17 cellular contexts compared by ENCODE assay signal in the genomic region with DNA sequence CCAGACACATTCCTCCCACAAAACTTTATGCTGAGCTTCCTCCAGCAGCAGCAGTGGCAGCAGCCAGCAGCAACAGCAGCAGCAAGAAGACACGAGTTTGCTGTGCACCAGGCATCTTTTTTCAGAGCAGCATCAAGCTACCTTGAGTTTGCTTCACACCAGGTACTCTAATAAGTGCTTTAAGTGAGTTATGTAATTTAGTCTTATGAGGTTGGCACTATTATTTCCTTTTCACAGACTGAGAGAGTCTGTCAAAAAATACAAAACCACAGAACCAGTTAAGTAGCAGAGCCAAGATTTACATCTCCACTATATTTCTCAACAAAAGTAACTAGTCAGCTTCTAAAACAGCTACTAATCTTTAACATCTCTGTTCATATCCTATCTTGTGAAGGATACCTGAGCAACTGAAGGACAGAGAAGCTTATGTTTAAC. TPM values are rescaled to one million over a fixed set of nuclear protein-coding genes. Genes with fewer than 3 reads are reported as not detected.
DNase-seq lines count a peak whose midpoint lies in the region; ATAC-seq, FAIRE-seq and TF ChIP-seq lines count a peak whose summit lies in the region.
"Had no signal": no experiment of that assay in that cellular context is flagged by ENCODE, and none has a peak within 500 bp of the region (broad histone marks: within the 10 kb centered on the region; RNA-seq: fewer than 3 reads in every experiment).

No MANE protein-coding gene starts in this region.

- CTCF ChIA-PET in HepG2 (lab: Yijun Ruan, JAX; ENCODE audit: low intra/inter-chr PET ratio, low total read pairs): no interaction called here

- FAIRE-seq in HepG2 (lab: Jason Lieb, UNC): no peak
- FAIRE-seq: bronchial epithelial cell, endothelial cell of umbilical vein, keratinocyte had no signal

- no peaks in the 10 kb centered on the region for H3K27me3 ChIP-seq in CD4-positive, CD25-positive, alpha-beta regulatory T cell (ENCODE audit: control insufficient read depth, insufficient read depth, low read length)
- H3K27me3 ChIP-seq in GM23338 (ENCODE audit: insufficient read depth) (no peaks in the 10 kb centered on the region), HepG2 (ENCODE audit: control insufficient read depth in 1 of 2, insufficient read depth in 2 of 2, low read length in 2 of 2) (no peaks in the 10 kb centered on the region), right cardiac atrium (ENCODE audit: control insufficient read depth, insufficient read depth) (no peaks in the 10 kb centered on the region)
- H3K27me3 ChIP-seq: right lobe of liver had no signal

- H3K36me3 ChIP-seq in CD4-positive, CD25-positive, alpha-beta regulatory T cell (ENCODE audit: control insufficient read depth, insufficient read depth, low read length): peaks cover 9% of the 10 kb centered on the region
- H3K36me3 ChIP-seq in GM23338 (ENCODE audit: insufficient read depth) (no peaks in the 10 kb centered on the region), HepG2 (replicated peaks in 1 of 2; ENCODE audit: control insufficient read depth in 1 of 2, insufficient read depth in 2 of 2, low read length in 2 of 2) (peaks cover 7 to 33% of the 10 kb centered on the region in 2 experiments)
- H3K36me3 ChIP-seq: right lobe of liver had no signal

- H3K9ac ChIP-seq in HepG2 (ENCODE audit: insufficient read depth, low read depth, low read length): no peak overlapping the region

- H3K4me3 ChIP-seq in CD4-positive, CD25-positive, alpha-beta regulatory T cell (ENCODE audit: low read depth, low read length): peak overlapping the region; percentile 69
- no peak overlapping the region for H3K4me3 ChIP-seq in GM23338
- no peak overlapping the region for H3K4me3 ChIP-seq in HepG2 (replicated peaks in 1 of 3; ENCODE audit: insufficient read depth in 1 of 3, low read depth in 2 of 3, low read length in 3 of 3)
- no peak overlapping the region for H3K4me3 ChIP-seq in right cardiac atrium (ENCODE audit: low read length)
- H3K4me3 ChIP-seq: right lobe of liver had no signal

- WGBS in HepG2 (ENCODE audit: low lambda C conversion rate): 43% methylated on average over 1 of the region's 1 CpG
- 19% methylated on average over 1 of the region's 1 CpG for WGBS in right cardiac atrium

- H3K27ac ChIP-seq in CD4-positive, CD25-positive, alpha-beta regulatory T cell (ENCODE audit: insufficient read depth, low read length, poor library complexity, severe bottlenecking): peak overlapping the region; percentile 86
- H3K27ac ChIP-seq in GM23338 (ENCODE audit: low read depth) (no peak overlapping the region), HepG2 (ENCODE audit: extremely low read length, insufficient read depth, low read length) (no peak overlapping the region), right cardiac atrium (ENCODE audit: low read length) (no peak overlapping the region)
- H3K27ac ChIP-seq: right lobe of liver, WERI-Rb-1 had no signal

- TF ChIP-seq CTCF in GM23338 (conservative IDR thresholded peaks at IDR 0.05; ENCODE audit: low read depth in 2 of 2) (no peak), HepG2 (CRISPR knock-in tag; IDR thresholded peaks at IDR 0.05) (no peak)

- H3K79me2 ChIP-seq in GM23338 (replicated peaks; ENCODE audit: insufficient read depth): peaks cover 86% of the 10 kb centered on the region
- H3K79me2 ChIP-seq in HepG2 (ENCODE audit: insufficient read depth, low read length): peaks cover 82% of the 10 kb centered on the region

- H3K4me1 Mint-ChIP-seq in CD4-positive, CD25-positive, alpha-beta regulatory T cell: peaks cover 45 to 85% (median 60%) of the 10 kb centered on the region in 4 donors
- H3K4me1 Mint-ChIP-seq in GM23338: peaks cover 5% of the 10 kb centered on the region; the same call in 1 of the 3 replicates
- peaks cover 49% of the 10 kb centered on the region for H3K4me1 Mint-ChIP-seq in activated T-helper 2 cell treated with anti-CD3 and anti-CD28 coated beads, Interferon-gamma antibody, Interleukin-2, Interleukin-4, amounts not matched to agents 10 μg/mL and 5 μg/mL and 100 μg/mL, durations not matched to agents 14 hours and 24 hours and 36 hours (ENCODE audit: low read depth)

- peaks cover 0 to 5% (median 0%) of the 10 kb centered on the region in 7 donors for H3K9me3 Mint-ChIP-seq in CD4-positive, CD25-positive, alpha-beta regulatory T cell
- no peaks in the 10 kb centered on the region for H3K9me3 Mint-ChIP-seq in GM23338
- H3K9me3 Mint-ChIP-seq in activated T-helper 2 cell treated with anti-CD3 and anti-CD28 coated beads, Interferon-gamma antibody, Interleukin-2, Interleukin-4, amounts not matched to agents 10 μg/mL and 5 μg/mL and 100 μg/mL, durations not matched to agents 14 hours and 24 hours and 36 hours: peaks cover 6% of the 10 kb centered on the region

- no peak for TF ChIP-seq EP300 in HepG2 (IDR thresholded peaks at IDR 0.05; ENCODE audit: low read depth in 2 of 2, low read length in 2 of 2)
- no peak for TF ChIP-seq EP300 in HepG2 (CRISPR knock-in tag; IDR thresholded peaks at IDR 0.05; ENCODE audit: borderline replicate concordance)

- no peaks in the 10 kb centered on the region for H3F3A ChIP-seq in GM23338 (replicated peaks; ENCODE audit: low read depth)

- BruUV-seq in HepG2 (replicated peaks; lab: Mats Ljungman, UMichigan): TSS peak; percentile 6

- H4K20me1 ChIP-seq in GM23338 (replicated peaks; ENCODE audit: insufficient read depth) (no peaks in the 10 kb centered on the region; the same call in 1 of the 2 replicates), HepG2 (ENCODE audit: insufficient read depth, low read length) (no peaks in the 10 kb centered on the region; the same call in 1 of the 2 replicates)

- ATAC-seq in CD4-positive, CD25-positive, alpha-beta regulatory T cell (ENCODE audit: low read depth in 2 of 2): peak; percentile 79 to 86
- ATAC-seq in GM23338 (no peak), HepG2 (no peak), HG03565 (IDR thresholded peaks at IDR 0.05; ENCODE audit: unreplicated experiment) (no peak), right cardiac atrium (no peak)

- H3K36me3 Mint-ChIP-seq in CD4-positive, CD25-positive, alpha-beta regulatory T cell: peaks cover 14% of the 10 kb centered on the region
- H3K36me3 Mint-ChIP-seq in GM23338 (ENCODE audit: low read depth): no peaks in the 10 kb centered on the region; the same call in 1 of the 3 replicates
- H3K36me3 Mint-ChIP-seq in activated T-helper 2 cell treated with anti-CD3 and anti-CD28 coated beads, Interferon-gamma antibody, Interleukin-2, Interleukin-4, amounts not matched to agents 10 μg/mL and 5 μg/mL and 100 μg/mL, durations not matched to agents 14 hours and 24 hours and 36 hours (ENCODE audit: low read depth): peaks cover 43% of the 10 kb centered on the region

- no peak overlapping the region for H3K4me2 ChIP-seq in GM23338
- H3K4me2 ChIP-seq in HepG2 (ENCODE audit: low read depth, low read length): no peak overlapping the region

- H3K9me3 ChIP-seq in CD4-positive, CD25-positive, alpha-beta regulatory T cell (ENCODE audit: control insufficient read depth in 2 of 2, low read length in 2 of 2): no peaks in the 10 kb centered on the region
- H3K9me3 ChIP-seq in HepG2 (ENCODE audit: low read length): no peaks in the 10 kb centered on the region
- no peaks in the 10 kb centered on the region for H3K9me3 ChIP-seq in right cardiac atrium (ENCODE audit: control insufficient read depth, low read length)
- H3K9me3 ChIP-seq: right lobe of liver had no signal

- H3K4me3 Mint-ChIP-seq in CD4-positive, CD25-positive, alpha-beta regulatory T cell: peak overlapping the region; percentile 74 to 87 (median 82)
- no peak overlapping the region for H3K4me3 Mint-ChIP-seq in GM23338
- H3K4me3 Mint-ChIP-seq in activated T-helper 2 cell treated with anti-CD3 and anti-CD28 coated beads, Interferon-gamma antibody, Interleukin-2, Interleukin-4, amounts not matched to agents 10 μg/mL and 5 μg/mL and 100 μg/mL, durations not matched to agents 14 hours and 24 hours and 36 hours (ENCODE audit: low read depth): no peak overlapping the region

- intact Hi-C loops in activated T-helper 2 cell treated with anti-CD3 and anti-CD28 coated beads, Interferon-gamma antibody, Interleukin-2, Interleukin-4, amounts not matched to agents 10 μg/mL and 5 μg/mL and 100 μg/mL, durations not matched to agents 14 hours and 24 hours and 36 hours (cut with micrococcal nuclease): loop anchor here (2.0 kb wide), 1 partner anchor 21 kb away; no protein-coding TSS in a partner anchor
- intact Hi-C loops in HepG2 (cut with micrococcal nuclease; ENCODE audit: unreplicated experiment) (no loop called here), right cardiac atrium (cut with DNase I) (no loop called here)

- H3K27me3 Mint-ChIP-seq in CD4-positive, CD25-positive, alpha-beta regulatory T cell: no peaks in the 10 kb centered on the region
- H3K27me3 Mint-ChIP-seq in GM23338 (ENCODE audit: insufficient read depth, low read depth, poor library complexity): peaks cover 3% of the 10 kb centered on the region
- no peaks in the 10 kb centered on the region for H3K27me3 Mint-ChIP-seq in activated T-helper 2 cell treated with anti-CD3 and anti-CD28 coated beads, Interferon-gamma antibody, Interleukin-2, Interleukin-4, amounts not matched to agents 10 μg/mL and 5 μg/mL and 100 μg/mL, durations not matched to agents 14 hours and 24 hours and 36 hours (ENCODE audit: low read depth)

- H2AFZ ChIP-seq in GM23338 (no peak overlapping the region), HepG2 (ENCODE audit: low read length) (no peak overlapping the region)

- no peaks in the 10 kb centered on the region for H3K9me2 ChIP-seq in GM23338 (ENCODE audit: insufficient read depth)

- no peak for TF ChIP-seq RAD21 in HepG2 (CRISPR knock-in tag; IDR thresholded peaks at IDR 0.05)

- POLR2A ChIA-PET in HepG2 (lab: Yijun Ruan, JAX): no interaction called here

- H3K27ac Mint-ChIP-seq in CD4-positive, CD25-positive, alpha-beta regulatory T cell: peak overlapping the region; percentile 94 to 98 (median 96)
- H3K27ac Mint-ChIP-seq in GM23338: peak overlapping the region; percentile 63
- H3K27ac Mint-ChIP-seq in activated T-helper 2 cell treated with anti-CD3 and anti-CD28 coated beads, Interferon-gamma antibody, Interleukin-2, Interleukin-4, amounts not matched to agents 10 μg/mL and 5 μg/mL and 100 μg/mL, durations not matched to agents 14 hours and 24 hours and 36 hours: peak overlapping the region; percentile 53

- no peak for TF ChIP-seq POLR2A in HepG2 (IDR thresholded peaks at IDR 0.05; ENCODE audit: insufficient read depth in 1 of 2, low read depth in 2 of 2, low read length in 2 of 2)

- in situ Hi-C loops in HepG2 (cut with HindIII; ENCODE audit: extremely low pct_ligation_motif_present, low pct_unique_long_range_greater_than_20kb): no loop called here

- DNase-seq in CD4-positive, CD25-positive, alpha-beta regulatory T cell: peak in 2 of 3 donors; percentile 75 to 80
- no peak for DNase-seq in GM23338 (ENCODE audit: low spot score)
- no peak for DNase-seq in activated T-helper 2 cell treated with anti-CD3 and anti-CD28 coated beads, Interferon-gamma antibody, Interleukin-2, Interleukin-4, amounts not matched to agents 10 μg/mL and 5 μg/mL and 100 μg/mL, durations not matched to agents 14 hours and 24 hours and 36 hours (ENCODE audit: low spot score)
- DNase-seq in HepG2 (ENCODE audit: low spot score): no peak
- no peak for DNase-seq in NCI-H774 (lab: John Stamatoyannopoulos, UW)
- no peak for DNase-seq in dermis blood vessel endothelial cell
- DNase-seq in right cardiac atrium: no peak
- DNase-seq: glutamatergic neuron; NCI-H1105 treated with DMSO at 0.1 percent for 48 hours; NCI-H2227 treated with DMSO at 0.1 percent for 48 hours; right lobe of liver; stimulated activated CD4-positive, alpha-beta T cell treated with anti-CD3 and anti-CD28 coated beads, Interleukin-4, amount 100 ng/mL, for 24 hours; WERI-Rb-1 had no signal

- peaks cover 78% of the 10 kb centered on the region for H3K4me1 ChIP-seq in CD4-positive, CD25-positive, alpha-beta regulatory T cell (ENCODE audit: control insufficient read depth, insufficient read depth, low read length, poor library complexity, severe bottlenecking)
- H3K4me1 ChIP-seq in GM23338 (ENCODE audit: insufficient read depth) (no peaks in the 10 kb centered on the region; the same call in 1 of the 2 replicates), HepG2 (ENCODE audit: insufficient read depth, low read length) (no peaks in the 10 kb centered on the region), right cardiac atrium (ENCODE audit: control insufficient read depth, insufficient read depth, low read length) (no peaks in the 10 kb centered on the region)
- H3K4me1 ChIP-seq: right lobe of liver had no signal

RNA-seq across cellular contexts. Expression of gene RANBP9, which starts 23.7 kb away (rescaled TPM):
- total RNA-seq in CD4-positive, CD25-positive, alpha-beta regulatory T cell: 85.5 TPM
- 10 to 100 TPM in 2 of 4 donors, 1 to 10 TPM in 2; 5.6 to 11.1 (median 8.8) TPM for polyA plus RNA-seq in CD4-positive, CD25-positive, alpha-beta regulatory T cell
- total RNA-seq in GM23338 (2014; rRNA removed; shearing (Covaris generic)): 31.8 and 33.6 TPM in 2 replicates
- polyA plus RNA-seq in GM23338 (2016; fragmentation: Nextera tagmentation; extraction: Ambion mirVana): 11.9 and 12.1 TPM in 2 replicates
- total RNA-seq in activated T-helper 2 cell treated with anti-CD3 and anti-CD28 coated beads, Interferon-gamma antibody, Interleukin-2, Interleukin-4, amounts not matched to agents 10 μg/mL and 5 μg/mL and 100 μg/mL, durations not matched to agents 14 hours and 24 hours and 36 hours: 50.7 and 55.7 TPM in 2 replicates
- total RNA-seq in HepG2 (2016; rRNA removed; fragmentation: Illumina TruSeq; extraction: Trizol): 30.6 and 40.8 TPM in 2 replicates
- total RNA-seq in HepG2 (2016; cell fraction: cytosol; rRNA removed; fragmentation: Illumina TruSeq; extraction: Trizol; ENCODE audit: low read depth): 49.4 and 57.5 TPM in 2 replicates
- 29.2 and 36.4 TPM in 2 replicates for total RNA-seq in HepG2 (2016; cell fraction: insoluble cytoplasmic fraction; rRNA removed; fragmentation: Illumina TruSeq; extraction: Trizol)
- total RNA-seq in HepG2 (2016; cell fraction: membrane; rRNA removed; fragmentation: Illumina TruSeq; extraction: Trizol): 51.1 and 60.2 TPM in 2 replicates
- 28.5 and 30.5 TPM in 2 replicates for total RNA-seq in HepG2 (2016; cell fraction: nucleus; rRNA removed; fragmentation: Illumina TruSeq; extraction: Trizol)
- 22.4 and 26.6 TPM in 2 replicates for polyA plus RNA-seq in HepG2 (2011; rRNA removed)
- polyA plus RNA-seq in HepG2 (2011; cell fraction: cytosol; rRNA removed): 14.8 and 16.2 TPM in 2 replicates
- polyA plus RNA-seq in HepG2 (2011; cell fraction: nucleus; rRNA removed): 22.9 TPM in 2 replicates
- 32.6 and 36.1 TPM in 2 replicates for polyA plus RNA-seq in HepG2 (2012)
- polyA plus RNA-seq in HepG2 (2016; cell fraction: cytosol; fragmentation: Illumina TruSeq; extraction: Trizol; ENCODE audit: low read depth): 8.1 and 8.7 TPM in 2 replicates
- polyA plus RNA-seq in HepG2 (2016; cell fraction: insoluble cytoplasmic fraction; fragmentation: Illumina TruSeq; extraction: Trizol; ENCODE audit: low read depth): 43.1 and 50.7 TPM in 2 replicates
- 23.5 and 24.1 TPM in 2 replicates for polyA plus RNA-seq in HepG2 (2016; cell fraction: membrane; fragmentation: Illumina TruSeq; extraction: Trizol; ENCODE audit: low read depth)
- 49.1 and 54.5 TPM in 2 replicates for polyA plus RNA-seq in HepG2 (2016; cell fraction: nucleus; fragmentation: Illumina TruSeq; extraction: Trizol; ENCODE audit: insufficient read depth, low read depth)
- 9.6 and 10.2 TPM in 2 replicates for polyA minus RNA-seq in HepG2 (2011; rRNA and poly(A)+ RNA removed; ENCODE audit: low replicate concordance)
- 26.9 and 31.1 TPM in 2 replicates for polyA minus RNA-seq in HepG2 (2011; cell fraction: cytosol; rRNA and poly(A)+ RNA removed)
- polyA minus RNA-seq in HepG2 (2011; cell fraction: nucleus; rRNA and poly(A)+ RNA removed): 31.8 and 37.2 TPM in 2 replicates
- 23.3 and 62.5 TPM in 2 replicates for total RNA-seq in dermis blood vessel endothelial cell
- total RNA-seq in right cardiac atrium: 10 to 100 TPM; 31.1 to 35.4 (median 33.0) TPM
- polyA plus RNA-seq in right cardiac atrium: 19.0 TPM

Comparison
In these comparisons a context has a peak if more than half of its experiments do, and no peak if none do; other contexts are left out.
1. ATAC-seq: peak in CD4-positive, CD25-positive, alpha-beta regulatory T cell (2 of 2); none in GM23338 (single experiment), HepG2 (single experiment), HG03565 (single experiment) and right cardiac atrium (0 of 2).
2. DNase-seq: peak in CD4-positive, CD25-positive, alpha-beta regulatory T cell (2 of 3); none in GM23338 (single experiment), activated T-helper 2 cell treated with anti-CD3 and anti-CD28 coated beads, Interferon-gamma antibody, Interleukin-2, Interleukin-4, amounts not matched to agents 10 μg/mL and 5 μg/mL and 100 μg/mL, durations not matched to agents 14 hours and 24 hours and 36 hours (single experiment), HepG2 (single experiment), NCI-H774 (single experiment), dermis blood vessel endothelial cell (single experiment) and right cardiac atrium (0 of 3).
3. H3K4me3 Mint-ChIP-seq: peak in CD4-positive, CD25-positive, alpha-beta regulatory T cell (4 of 4); none in GM23338 (single experiment) and activated T-helper 2 cell treated with anti-CD3 and anti-CD28 coated beads, Interferon-gamma antibody, Interleukin-2, Interleukin-4, amounts not matched to agents 10 μg/mL and 5 μg/mL and 100 μg/mL, durations not matched to agents 14 hours and 24 hours and 36 hours (single experiment).
4. Peak in every context shown above with its lines, with median percentiles within 50 percentile points of each other: H3K27ac Mint-ChIP-seq.